Comparison of ENCODE assay signal across 11 cellular contexts in the genomic region with DNA sequence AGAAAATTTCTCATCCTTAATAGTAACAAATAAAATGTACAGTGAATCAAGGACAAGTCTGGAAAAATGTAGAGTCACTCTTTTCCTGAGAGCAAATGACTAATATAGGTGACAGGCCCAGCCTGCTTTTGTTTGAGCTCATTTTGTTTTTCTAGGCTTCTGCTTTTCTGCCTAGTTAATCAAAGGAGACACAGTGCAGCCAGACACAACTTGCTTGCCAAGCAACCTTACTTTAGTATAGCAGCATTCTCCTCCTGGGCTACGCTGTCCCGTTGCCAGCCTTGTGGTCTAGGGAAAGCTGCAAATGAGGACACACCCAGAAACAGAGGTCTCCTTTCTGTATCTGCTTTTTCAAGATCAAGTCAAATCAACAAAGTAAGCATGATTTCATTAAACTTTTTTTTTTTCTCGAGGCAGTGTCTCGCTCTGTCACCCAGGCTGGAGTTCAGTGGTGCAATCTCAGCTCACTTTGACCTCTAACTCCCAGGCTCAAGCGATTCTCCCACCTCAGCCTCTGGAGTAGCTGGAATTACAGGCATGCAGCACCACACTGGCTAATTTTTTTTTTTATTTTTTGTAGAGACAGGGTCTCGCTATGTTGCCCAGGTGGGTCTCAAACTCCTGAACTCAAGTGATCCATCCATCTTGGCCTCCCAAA. TPM values are rescaled to one million over a fixed set of nuclear protein-coding genes. Genes with fewer than 3 reads are reported as not detected.
DNase-seq lines count a peak whose midpoint lies in the region; ATAC-seq and TF ChIP-seq lines count a peak whose summit lies in the region.
"Had no signal": no experiment of that assay in that cellular context is flagged by ENCODE, and none has a peak within 500 bp of the region (broad histone marks: within the 10 kb centered on the region; RNA-seq: fewer than 3 reads in every experiment).

No MANE protein-coding gene starts in this region.

- no peaks in the 10 kb centered on the region for H3K36me3 ChIP-seq in GM23248 (ENCODE audit: low read depth)
- peaks cover 0 to 13% (median 0%) of the 10 kb centered on the region in 9 donors for H3K36me3 ChIP-seq in heart right ventricle

- H3F3A ChIP-seq in GM23248 (ENCODE audit: insufficient read depth): no peaks in the 10 kb centered on the region

- no peaks in the 10 kb centered on the region for H3K9me3 ChIP-seq in GM23248 (ENCODE audit: low read depth)
- H3K9me3 ChIP-seq in heart right ventricle: no peaks in the 10 kb centered on the region

- no peaks in the 10 kb centered on the region for H3K9me2 ChIP-seq in GM23248 (ENCODE audit: insufficient read depth)

- H3K27me3 ChIP-seq in GM23248 (replicated peaks; ENCODE audit: insufficient read depth): no peaks in the 10 kb centered on the region
- H3K27me3 ChIP-seq in heart right ventricle: no peaks in the 10 kb centered on the region

- peak overlapping the region; percentile 10; the same call in 1 of the 2 replicates for H2AFZ ChIP-seq in GM23248

- no peaks in the 10 kb centered on the region for H4K20me1 ChIP-seq in GM23248 (ENCODE audit: insufficient read depth)

- WGBS in GM23248 (ENCODE audit: low coverage in 1 of 2, low lambda C conversion rate in 2 of 2, missing lambda C conversion rate in 2 of 2), 2 experiments: 50 to 54% methylated on average over 6 of the region's 6 CpGs
- WGBS in heart right ventricle, 2 donors: 51 to 64% methylated on average over 6 of the region's 6 CpGs

- H3K79me2 ChIP-seq in GM23248 (ENCODE audit: insufficient read depth): no peaks in the 10 kb centered on the region

- H3K4me3 ChIP-seq in GM23248 (no peak overlapping the region), heart right ventricle (no peak overlapping the region)

- peak; percentile 44 to 78 (median 72) for ATAC-seq in heart right ventricle
- no peak for ATAC-seq in HG02642 (IDR thresholded peaks at IDR 0.05; ENCODE audit: poor library complexity, unreplicated experiment)

- no peak overlapping the region for H3K4me2 ChIP-seq in GM23248 (ENCODE audit: unreplicated experiment)

- H3K9ac ChIP-seq in GM23248: no peak overlapping the region

- TF ChIP-seq CTCF in heart right ventricle (IDR thresholded peaks at IDR 0.05): no peak

- in situ Hi-C loops in GM23248 (cut with MboI): no loop called here

- intact Hi-C loops in heart right ventricle (cut with DNase I): no loop called here

- DNase-seq in GM23248 (peak; percentile 69), astrocyte of the hippocampus (ENCODE audit: low read depth, low spot score) (peak; percentile 93), heart right ventricle (peak; percentile 42 to 61), retina (peak; percentile 61), iPS-NIHi11 (ENCODE audit: low spot score) (no peak), HT-29 (ENCODE audit: low spot score) (no peak), NCI-H524 (lab: John Stamatoyannopoulos, UW) (no peak)
- DNase-seq: DMS 273 treated with DMSO at 0.1 percent for 48 hours, NCI-H526 treated with DMSO at 0.1 percent for 48 hours, T1000 had no signal

- H3K27ac ChIP-seq in GM23248 (no peak overlapping the region), heart right ventricle (peak overlapping the region; percentile 14 to 95 (median 78))

- H3K4me1 ChIP-seq in GM23248 (ENCODE audit: insufficient read depth) (peaks cover 11% of the 10 kb centered on the region), heart right ventricle (peaks cover 6 to 52% (median 18%) of the 10 kb centered on the region in 9 donors)

RNA-seq across cellular contexts. Expression of gene GINS3, which starts 17.2 kb away (rescaled TPM):
- 2.9 and 7.7 TPM in 2 replicates for total RNA-seq in GM23248 (2014; rRNA removed; shearing (Covaris generic))
- 2.7 and 2.9 TPM in 2 replicates for polyA plus RNA-seq in GM23248 (2016; fragmentation: Nextera tagmentation; extraction: Ambion mirVana)
- total RNA-seq in heart right ventricle: 1 to 10 TPM; 4.0 to 8.8 (median 5.5) TPM
- polyA plus RNA-seq in heart right ventricle: 10 to 100 TPM in 1 of 2 donors, 1 to 10 TPM in 1; 6.9 to 13.5 TPM
- total RNA-seq in HT-29 (2014; rRNA removed; shearing (Covaris generic)): 9.9 and 11.9 TPM in 2 replicates

Comparison
In these comparisons a context has a peak if more than half of its experiments do, and no peak if none do; other contexts are left out.
1. DNase-seq: peak in GM23248 (single experiment), astrocyte of the hippocampus (single experiment), heart right ventricle (2 of 2) and retina (single experiment); none in iPS-NIHi11 (single experiment), HT-29 (single experiment) and NCI-H524 (0 of 2).